10 cellular contexts compared by ENCODE assay signal in genomic region chr1:11729498-11730428, GRCh38.
A peak's percentile ranks its signal among the peaks of the same experiment; 100 is the strongest.
DNase-seq lines count a peak whose midpoint lies in the region; ATAC-seq lines count a peak whose summit lies in the region.
"Had no signal": no experiment of that assay in that cellular context is flagged by ENCODE, and none has a peak within 500 bp of the region (broad histone marks: within the 10 kb centered on the region; RNA-seq: fewer than 3 reads in every experiment).

No MANE protein-coding gene starts in this region.

- H3K9ac ChIP-seq in NT2/D1 (ENCODE audit: insufficient read length, low read depth) (peak overlapping the region; percentile 8), rectal smooth muscle tissue (ENCODE audit: low read length) (no peak overlapping the region)

- peak overlapping the region; percentile 33 for H3K4me3 Mint-ChIP-seq in dendritic cell treated with granulocyte-macrophage colony-stimulating factor and Interleukin-4, amounts not matched to agents 40 ng/mL and 50 ng/mL, for 4 days

- H3K4me1 Mint-ChIP-seq in dendritic cell treated with granulocyte-macrophage colony-stimulating factor and Interleukin-4, amounts not matched to agents 40 ng/mL and 50 ng/mL, for 4 days (ENCODE audit: low read depth) = peaks cover 67% of the 10 kb centered on the region

- no peaks in the 10 kb centered on the region for H3K9me3 Mint-ChIP-seq in dendritic cell treated with granulocyte-macrophage colony-stimulating factor and Interleukin-4, amounts not matched to agents 40 ng/mL and 50 ng/mL, for 4 days

- H3K27me3 ChIP-seq in NT2/D1 (ENCODE audit: insufficient read depth, insufficient read length) (no peaks in the 10 kb centered on the region), rectal smooth muscle tissue (ENCODE audit: control insufficient read depth, insufficient read depth, low read length) (no peaks in the 10 kb centered on the region)

- H3K36me3 ChIP-seq in NT2/D1 (ENCODE audit: insufficient read depth, insufficient read length, low read length) (no peaks in the 10 kb centered on the region), rectal smooth muscle tissue (ENCODE audit: control insufficient read depth, insufficient read depth, low read length) (no peaks in the 10 kb centered on the region)

- no peaks in the 10 kb centered on the region for H3K9me3 ChIP-seq in NT2/D1 (ENCODE audit: insufficient read depth, low read length)

- DNase-seq in NOMO-1 (lab: John Stamatoyannopoulos, UW; ENCODE audit: unreplicated experiment in 2 of 2) (peak; percentile 9 to 19), NOMO-1 treated with DMSO at 0.1 percent for 48 hours (lab: John Stamatoyannopoulos, UW; ENCODE audit: unreplicated experiment) (no peak), NT2/D1 (ENCODE audit: low read depth, low spot score) (no peak), superior temporal gyrus (ENCODE audit: extremely low spot score) (no peak), DMS114 treated with DMSO at 0.1 percent for 48 hours (lab: John Stamatoyannopoulos, UW; ENCODE audit: unreplicated experiment) (no peak)
- DNase-seq: NCI-H345 had no signal

- no peak for ATAC-seq in GM21619 (IDR thresholded peaks at IDR 0.05; ENCODE audit: unreplicated experiment)

- H3K27ac ChIP-seq in rectal smooth muscle tissue (ENCODE audit: low read depth, low read length) = no peak overlapping the region
- H3K27ac ChIP-seq: 22Rv1 had no signal

- peaks cover 23% of the 10 kb centered on the region for H3K4me1 ChIP-seq in NT2/D1 (ENCODE audit: insufficient read depth, insufficient read length)
- peaks cover 12% of the 10 kb centered on the region for H3K4me1 ChIP-seq in rectal smooth muscle tissue (ENCODE audit: control insufficient read depth, insufficient read depth, low read length)

- no peaks in the 10 kb centered on the region for H3K27me3 Mint-ChIP-seq in dendritic cell treated with granulocyte-macrophage colony-stimulating factor and Interleukin-4, amounts not matched to agents 40 ng/mL and 50 ng/mL, for 4 days

- H3K4me3 ChIP-seq in NT2/D1 (ENCODE audit: insufficient read length, low read depth) = no peak overlapping the region
- peak overlapping the region; percentile 12 for H3K4me3 ChIP-seq in rectal smooth muscle tissue (ENCODE audit: low read length)

- intact Hi-C loops in dendritic cell treated with granulocyte-macrophage colony-stimulating factor and Interleukin-4, amounts not matched to agents 40 ng/mL and 50 ng/mL, for 4 days (cut with micrococcal nuclease) = no loop called here

- H3K27ac Mint-ChIP-seq in dendritic cell treated with granulocyte-macrophage colony-stimulating factor and Interleukin-4, amounts not matched to agents 40 ng/mL and 50 ng/mL, for 4 days = peak overlapping the region; percentile 30

- no peaks in the 10 kb centered on the region for H3K36me3 Mint-ChIP-seq in dendritic cell treated with granulocyte-macrophage colony-stimulating factor and Interleukin-4, amounts not matched to agents 40 ng/mL and 50 ng/mL, for 4 days (ENCODE audit: low read depth)

Comparison
In these comparisons a context has a peak if more than half of its experiments do, and no peak if none do; other contexts are left out.
1. DNase-seq: peak in NOMO-1 (2 of 2); none in NOMO-1 treated with DMSO at 0.1 percent for 48 hours (single experiment), NT2/D1 (single experiment), superior temporal gyrus (single experiment) and DMS114 treated with DMSO at 0.1 percent for 48 hours (single experiment).